ENCODE assay signal across 19 cellular contexts in genomic region chr12:23028158-23028802, GRCh38.
DNase-seq lines count a peak whose midpoint lies in the region; ATAC-seq and TF ChIP-seq lines count a peak whose summit lies in the region.
"Had no signal": no experiment of that assay in that cellular context is flagged by ENCODE, and none has a peak within 500 bp of the region (broad histone marks: within the 10 kb centered on the region; RNA-seq: fewer than 3 reads in every experiment).

No MANE protein-coding gene starts in this region.

- H3K18ac ChIP-seq in mesendoderm (ENCODE audit: low read length) = peak overlapping the region; percentile 6

- H3K9me3 Mint-ChIP-seq in GM23338 = no peaks in the 10 kb centered on the region
- H3K9me3 Mint-ChIP-seq in natural killer cell treated with Interleukin-12 subunit alpha and Interleukin-12 subunit beta and Interleukin-15 and Interleukin-18, amount 100 ng/mL, for 72 hours = peaks cover 3% of the 10 kb centered on the region

- DNase-seq in GM23338 (ENCODE audit: low spot score) (peak; percentile 44), RWPE1 (ENCODE audit: low spot score) (peak; percentile 42), epithelial cell of esophagus (ENCODE audit: low read depth) (peak; percentile 80), mesendoderm (peak; percentile 78), NCI-H69 (lab: John Stamatoyannopoulos, UW) (no peak)
- DNase-seq in natural killer cell treated with Interleukin-12 subunit alpha and Interleukin-12 subunit beta and Interleukin-15 and Interleukin-18, amount 100 ng/mL, for 72 hours (ENCODE audit: low spot score) = no peak
- DNase-seq: DMS 273 treated with DMSO at 0.1 percent for 48 hours, KBM-7, NCI-H1436, NCI-H2029 treated with DMSO at 0.1 percent for 48 hours, NCI-H2171 treated with DMSO at 0.1 percent for 48 hours, NCI-H446 treated with DMSO at 0.1 percent for 48 hours, NCI-H774, PC-9 had no signal

- peaks cover 4% of the 10 kb centered on the region for H3K27me3 Mint-ChIP-seq in GM23338 (ENCODE audit: insufficient read depth, low read depth, poor library complexity)
- no peaks in the 10 kb centered on the region for H3K27me3 Mint-ChIP-seq in natural killer cell treated with Interleukin-12 subunit alpha and Interleukin-12 subunit beta and Interleukin-15 and Interleukin-18, amount 100 ng/mL, for 72 hours

- H3K36me3 ChIP-seq in GM23338 (ENCODE audit: insufficient read depth) (no peaks in the 10 kb centered on the region), mesendoderm (ENCODE audit: control insufficient read depth, insufficient read depth, low read length) (no peaks in the 10 kb centered on the region)

- H3K79me2 ChIP-seq in GM23338 (replicated peaks; ENCODE audit: insufficient read depth) = no peaks in the 10 kb centered on the region
- H3K79me2 ChIP-seq in mesendoderm (ENCODE audit: control insufficient read depth, insufficient read depth, low read length) = no peaks in the 10 kb centered on the region

- no peaks in the 10 kb centered on the region for H4K20me1 ChIP-seq in GM23338 (replicated peaks; ENCODE audit: insufficient read depth)

- TF ChIP-seq CTCF in GM23338 (conservative IDR thresholded peaks at IDR 0.05; ENCODE audit: low read depth in 2 of 2) = no peak
- TF ChIP-seq CTCF in RWPE1 (conservative IDR thresholded peaks at IDR 0.05; ENCODE audit: low read depth) = no peak
- no peak for TF ChIP-seq CTCF in epithelial cell of esophagus (IDR thresholded peaks at IDR 0.05; ENCODE audit: insufficient read depth, low read depth, low read length, missing control alignments)

- H3K27ac ChIP-seq in GM23338 (ENCODE audit: low read depth) (no peak overlapping the region), RWPE1 (no peak overlapping the region), mesendoderm (ENCODE audit: low read depth, low read length) (peak overlapping the region; percentile 63)
- H3K27ac ChIP-seq: C4-2B, HL-60, PC-9, SK-N-MC had no signal

- peak overlapping the region; percentile 25 for H3K27ac Mint-ChIP-seq in GM23338
- H3K27ac Mint-ChIP-seq in natural killer cell treated with Interleukin-12 subunit alpha and Interleukin-12 subunit beta and Interleukin-15 and Interleukin-18, amount 100 ng/mL, for 72 hours = no peak overlapping the region

- peak overlapping the region; percentile 12 for H3K4ac ChIP-seq in mesendoderm (ENCODE audit: low read depth, low read length)

- no peaks in the 10 kb centered on the region for H3F3A ChIP-seq in GM23338 (replicated peaks; ENCODE audit: low read depth)

- H3K27me3 ChIP-seq in GM23338 (ENCODE audit: insufficient read depth) (no peaks in the 10 kb centered on the region), mesendoderm (ENCODE audit: insufficient read depth, low read length, poor library complexity) (no peaks in the 10 kb centered on the region)

- H3K9me2 ChIP-seq in GM23338 (ENCODE audit: insufficient read depth) = no peaks in the 10 kb centered on the region

- H3K9ac ChIP-seq in mesendoderm (ENCODE audit: low read length) = no peak overlapping the region

- H3K4me1 ChIP-seq in GM23338 (ENCODE audit: insufficient read depth) = peaks cover 45% of the 10 kb centered on the region
- peaks cover 13% of the 10 kb centered on the region for H3K4me1 ChIP-seq in mesendoderm (ENCODE audit: control insufficient read depth, low read depth, low read length)

- peak overlapping the region; percentile 0; the same call in 1 of the 2 replicates for H2AFZ ChIP-seq in GM23338
- H2AFZ ChIP-seq: PC-9 had no signal

- H2BK5ac ChIP-seq in mesendoderm (ENCODE audit: low read length) = peak overlapping the region; percentile 29

- H3K4me3 ChIP-seq in GM23338 (no peak overlapping the region), epithelial cell of esophagus (ENCODE audit: low read length) (no peak overlapping the region), mesendoderm (ENCODE audit: low read length) (no peak overlapping the region)
- H3K4me3 ChIP-seq: PC-9, SK-N-MC had no signal

- CTCF ChIA-PET in RWPE1 (lab: Yijun Ruan, JAX) = no interaction called here

- H3K23ac ChIP-seq in mesendoderm (ENCODE audit: low read length) = no peak overlapping the region

- no peak overlapping the region for H2AK5ac ChIP-seq in mesendoderm (ENCODE audit: low read length)

- no peak overlapping the region for H2BK15ac ChIP-seq in mesendoderm (replicated peaks; ENCODE audit: low read depth)

- no peak overlapping the region for H3K4me3 Mint-ChIP-seq in GM23338
- no peak overlapping the region for H3K4me3 Mint-ChIP-seq in natural killer cell treated with Interleukin-12 subunit alpha and Interleukin-12 subunit beta and Interleukin-15 and Interleukin-18, amount 100 ng/mL, for 72 hours

- peaks cover 42% of the 10 kb centered on the region for H3K4me1 Mint-ChIP-seq in GM23338
- no peaks in the 10 kb centered on the region for H3K4me1 Mint-ChIP-seq in natural killer cell treated with Interleukin-12 subunit alpha and Interleukin-12 subunit beta and Interleukin-15 and Interleukin-18, amount 100 ng/mL, for 72 hours (ENCODE audit: low read depth in 2 of 2)

- no CpG with 5 or more reads among the region's 4 CpGs for WGBS in mesendoderm (ENCODE audit: extremely low coverage, insufficient coverage, low lambda C conversion rate)

- H4K8ac ChIP-seq in mesendoderm (ENCODE audit: low read depth, low read length) = no peak overlapping the region

- peak overlapping the region; percentile 52 for H3K56ac ChIP-seq in mesendoderm (ENCODE audit: low read length)

- no peak overlapping the region for H2BK120ac ChIP-seq in mesendoderm (ENCODE audit: low read depth, low read length)

- H4K5ac ChIP-seq in mesendoderm (ENCODE audit: low read length) = no peak overlapping the region

- POLR2A ChIA-PET in RWPE1 (lab: Yijun Ruan, JAX; ENCODE audit: low non-redundant PET) = no interaction called here

- ATAC-seq in GM23338 (peak; percentile 74), GM18868 (IDR thresholded peaks at IDR 0.05; ENCODE audit: unreplicated experiment) (no peak), GM19328 (IDR thresholded peaks at IDR 0.05; ENCODE audit: unreplicated experiment) (no peak)
- ATAC-seq in natural killer cell treated with Interleukin-12 subunit alpha and Interleukin-12 subunit beta and Interleukin-15 and Interleukin-18, amount 100 ng/mL, for 72 hours = no peak

- H3K4me2 ChIP-seq in GM23338 (peak overlapping the region; percentile 17; the same call in 1 of the 2 replicates), mesendoderm (ENCODE audit: low read length) (no peak overlapping the region)
- H3K4me2 ChIP-seq: PC-9 had no signal

- no peaks in the 10 kb centered on the region for H3K79me1 ChIP-seq in mesendoderm (ENCODE audit: low read length)

- no peaks in the 10 kb centered on the region for H3K36me3 Mint-ChIP-seq in GM23338 (ENCODE audit: low read depth)
- H3K36me3 Mint-ChIP-seq in natural killer cell treated with Interleukin-12 subunit alpha and Interleukin-12 subunit beta and Interleukin-15 and Interleukin-18, amount 100 ng/mL, for 72 hours = no peaks in the 10 kb centered on the region

TF ChIP-seq in GM23338, 12 proteins besides CTCF, POLR2A, EP300 and RAD21 (continues in another document):
- TF ChIP-seq REST (IDR thresholded peaks at IDR 0.05; ENCODE audit: unreplicated experiment) (no peak), EZH2 (IDR thresholded peaks at IDR 0.05; ENCODE audit: low read depth, unreplicated experiment) (no peak), ZNF331 (CRISPR knock-in tag; IDR thresholded peaks at IDR 0.05; ENCODE audit: low read depth) (no peak), ZNF114 (CRISPR knock-in tag; IDR thresholded peaks at IDR 0.05) (no peak)

Comparison
In these comparisons a context has a peak if more than half of its experiments do, and no peak if none do; other contexts are left out.
1. DNase-seq: peak in GM23338 (single experiment), RWPE1 (single experiment), epithelial cell of esophagus (single experiment) and mesendoderm (single experiment); none in natural killer cell treated with Interleukin-12 subunit alpha and Interleukin-12 subunit beta and Interleukin-15 and Interleukin-18, amount 100 ng/mL, for 72 hours (single experiment) and NCI-H69 (single experiment).